8 cellular contexts compared by ENCODE assay signal in genomic region chr9:128192601-128193371, GRCh38. TPM values are rescaled to one million over a fixed set of nuclear protein-coding genes. Genes with fewer than 3 reads are reported as not detected.
DNase-seq lines count a peak whose midpoint lies in the region; ATAC-seq lines count a peak whose summit lies in the region.

No MANE protein-coding gene starts in this region.

- POLR2A ChIA-PET in CD4-positive, alpha-beta memory T cell (lab: Charles Lee; ENCODE audit: partially characterized antibody), result interaction anchor here (1.3 to 1.8 kb wide), 4 partner anchors 9 to 57 kb away, joined by 4 to 5 read pairs (median 5); no protein-coding TSS in a partner anchor
- POLR2A ChIA-PET in activated naive CD8-positive, alpha-beta T cell treated with anti-CD3 and anti-CD28 coated beads, Interleukin-2, amount 10 ng/mL, durations not matched to agents 7 days and 5 days (lab: Charles Lee), result interaction anchor here (1.3 to 3.0 kb wide), 2 partner anchors 33 to 56 kb away, joined by 4 to 22 read pairs; partner anchors contain the start of gene BBLN

- H3K4me3 ChIP-seq in CD4-positive, alpha-beta memory T cell (ENCODE audit: low read length in 2 of 2), result no peak overlapping the region

- CTCF ChIA-PET in CD4-positive, alpha-beta memory T cell (lab: Charles Lee; ENCODE audit: partially characterized antibody), result interaction anchor here (0.6 to 2.1 kb wide), 4 partner anchors 34 to 249 kb away, joined by 3 to 7 read pairs (median 5); no protein-coding TSS in a partner anchor

- peak; percentile 58 for ATAC-seq in GM21737 (IDR thresholded peaks at IDR 0.05; ENCODE audit: unreplicated experiment)
- ATAC-seq in activated naive CD8-positive, alpha-beta T cell treated with anti-CD3 and anti-CD28 coated beads, Interleukin-2, amount 10 ng/mL, durations not matched to agents 7 days and 5 days (ENCODE audit: low read depth), result peak; percentile 64
- ATAC-seq in HG03571 (IDR thresholded peaks at IDR 0.05; ENCODE audit: unreplicated experiment), result no peak
- ATAC-seq in HG03378 (IDR thresholded peaks at IDR 0.05; ENCODE audit: unreplicated experiment), result no peak

- peak overlapping the region in 4 of 7 donors; percentile 60 to 73 (median 68) for H3K27ac Mint-ChIP-seq in CD4-positive, alpha-beta memory T cell
- peak overlapping the region; percentile 38 for H3K27ac Mint-ChIP-seq in activated naive CD8-positive, alpha-beta T cell treated with anti-CD3 and anti-CD28 coated beads, Interleukin-2, amount 10 ng/mL, durations not matched to agents 7 days and 5 days

- intact Hi-C loops in CD4-positive, alpha-beta memory T cell (cut with micrococcal nuclease), result loop anchor here (1.0 kb wide), 1 partner anchor 149 kb away; no protein-coding TSS in a partner anchor
- intact Hi-C loops in cardiac septum (cut with DNase I), result loop anchor here (5.0 to 10.0 kb wide), 2 partner anchors 82 to 150 kb away; partner anchors contain the start of genes GOLGA2, SLC27A4 and SWI5

- H3K36me3 Mint-ChIP-seq in CD4-positive, alpha-beta memory T cell, result peaks cover 14 to 17% of the 10 kb centered on the region in 2 donors
- peaks cover 14% of the 10 kb centered on the region for H3K36me3 Mint-ChIP-seq in activated naive CD8-positive, alpha-beta T cell treated with anti-CD3 and anti-CD28 coated beads, Interleukin-2, amount 10 ng/mL, durations not matched to agents 7 days and 5 days

- no peaks in the 10 kb centered on the region for H3K27me3 ChIP-seq in CD4-positive, alpha-beta memory T cell (ENCODE audit: insufficient read depth, low read length)

- no peak overlapping the region for H3K27ac ChIP-seq in CD4-positive, alpha-beta memory T cell (ENCODE audit: low read depth, low read length)

- peak overlapping the region; percentile 17 to 71 (median 66) for H3K4me3 Mint-ChIP-seq in CD4-positive, alpha-beta memory T cell
- H3K4me3 Mint-ChIP-seq in activated naive CD8-positive, alpha-beta T cell treated with anti-CD3 and anti-CD28 coated beads, Interleukin-2, amount 10 ng/mL, durations not matched to agents 7 days and 5 days, result peak overlapping the region; percentile 64

- H3K9me3 ChIP-seq in CD4-positive, alpha-beta memory T cell (ENCODE audit: control insufficient read depth in 1 of 2, low read length in 2 of 2), result no peaks in the 10 kb centered on the region

- peaks cover 13 to 32% (median 25%) of the 10 kb centered on the region in 4 donors for H3K4me1 Mint-ChIP-seq in CD4-positive, alpha-beta memory T cell
- peaks cover 26% of the 10 kb centered on the region for H3K4me1 Mint-ChIP-seq in activated naive CD8-positive, alpha-beta T cell treated with anti-CD3 and anti-CD28 coated beads, Interleukin-2, amount 10 ng/mL, durations not matched to agents 7 days and 5 days

- H3K36me3 ChIP-seq in CD4-positive, alpha-beta memory T cell (ENCODE audit: insufficient read depth, low read length), result peaks cover 10% of the 10 kb centered on the region

- H3K9me3 Mint-ChIP-seq in CD4-positive, alpha-beta memory T cell, result peaks cover 0 to 3% (median 0%) of the 10 kb centered on the region in 8 donors
- H3K9me3 Mint-ChIP-seq in activated naive CD8-positive, alpha-beta T cell treated with anti-CD3 and anti-CD28 coated beads, Interleukin-2, amount 10 ng/mL, durations not matched to agents 7 days and 5 days, result no peaks in the 10 kb centered on the region

- DNase-seq in CD4-positive, alpha-beta memory T cell, result peak in 4 of 5 donors; percentile 47 to 57 (median 48)
- DNase-seq in NCI-H510A (lab: John Stamatoyannopoulos, UW) (peak; percentile 93), cardiac septum (ENCODE audit: low spot score) (peak; percentile 91), pulmonary artery endothelial cell (ENCODE audit: low read depth, low spot score) (peak; percentile 52)
- peak; percentile 74 for DNase-seq in activated naive CD8-positive, alpha-beta T cell treated with anti-CD3 and anti-CD28 coated beads, Interleukin-2, amount 10 ng/mL, durations not matched to agents 7 days and 5 days

- peaks cover 22% of the 10 kb centered on the region for H3K4me1 ChIP-seq in CD4-positive, alpha-beta memory T cell (ENCODE audit: insufficient read depth, low read length)

- H3K27me3 Mint-ChIP-seq in CD4-positive, alpha-beta memory T cell, result no peaks in the 10 kb centered on the region
- H3K27me3 Mint-ChIP-seq in activated naive CD8-positive, alpha-beta T cell treated with anti-CD3 and anti-CD28 coated beads, Interleukin-2, amount 10 ng/mL, durations not matched to agents 7 days and 5 days, result peaks cover 6% of the 10 kb centered on the region

RNA-seq across cellular contexts. Expression of gene CIZ1, which starts 1.4 kb away (rescaled TPM):
- 100 to 1,000 TPM; 156 to 165 TPM for total RNA-seq in CD4-positive, alpha-beta memory T cell
- 10 to 100 TPM in 1 of 2 donors, 1 to 10 TPM in 1; 3.1 to 38.9 TPM for polyA plus RNA-seq in CD4-positive, alpha-beta memory T cell
- 100 to 1,000 TPM; 149 to 152 TPM for total RNA-seq in activated naive CD8-positive, alpha-beta T cell treated with anti-CD3 and anti-CD28 coated beads, Interleukin-2, amount 10 ng/mL, durations not matched to agents 7 days and 5 days
- total RNA-seq in cardiac septum (86.1 TPM), pulmonary artery endothelial cell (18.5 and 24.5 TPM in 2 replicates)

RNA-seq across cellular contexts. Expression of gene DNM1, which starts 10.4 kb away (rescaled TPM):
- total RNA-seq in CD4-positive, alpha-beta memory T cell, result 1 to 10 TPM; 1.4 to 2.2 TPM
- not detected for polyA plus RNA-seq in CD4-positive, alpha-beta memory T cell
- total RNA-seq in activated naive CD8-positive, alpha-beta T cell treated with anti-CD3 and anti-CD28 coated beads, Interleukin-2, amount 10 ng/mL, durations not matched to agents 7 days and 5 days, result 1 to 10 TPM; 1.2 to 1.4 TPM
- total RNA-seq in cardiac septum (7.3 TPM), pulmonary artery endothelial cell (0.33 and 0.39 TPM in 2 replicates)

RNA-seq across cellular contexts. Expression of gene BBLN, which starts 32.7 kb away (rescaled TPM):
- 10 to 100 TPM; 47.8 to 50.5 TPM for total RNA-seq in CD4-positive, alpha-beta memory T cell
- polyA plus RNA-seq in CD4-positive, alpha-beta memory T cell, result 100 to 1,000 TPM; 110 to 136 TPM
- total RNA-seq in activated naive CD8-positive, alpha-beta T cell treated with anti-CD3 and anti-CD28 coated beads, Interleukin-2, amount 10 ng/mL, durations not matched to agents 7 days and 5 days, result 10 to 100 TPM; 77.6 to 90.9 TPM
- total RNA-seq in cardiac septum, result 65.7 TPM
- total RNA-seq in pulmonary artery endothelial cell, result 20.6 and 31.5 TPM in 2 replicates

RNA-seq across cellular contexts. Expression of gene LCN2, which starts 43.5 kb away (rescaled TPM):
- not detected for total RNA-seq in CD4-positive, alpha-beta memory T cell
- polyA plus RNA-seq in CD4-positive, alpha-beta memory T cell, result not detected
- not detected for total RNA-seq in activated naive CD8-positive, alpha-beta T cell treated with anti-CD3 and anti-CD28 coated beads, Interleukin-2, amount 10 ng/mL, durations not matched to agents 7 days and 5 days
- 2.0 TPM for total RNA-seq in cardiac septum
- not detected in 2 replicates for total RNA-seq in pulmonary artery endothelial cell

Comparison
In these comparisons a context has a peak if more than half of its experiments do, and no peak if none do; other contexts are left out.
1. ATAC-seq: peak in GM21737 (single experiment) and activated naive CD8-positive, alpha-beta T cell treated with anti-CD3 and anti-CD28 coated beads, Interleukin-2, amount 10 ng/mL, durations not matched to agents 7 days and 5 days (single experiment); none in HG03571 (single experiment) and HG03378 (single experiment).
2. Peak in every context shown above with its lines, with median percentiles within 50 percentile points of each other: DNase-seq.